1 cellular context compared by ENCODE assay signal in genomic region chr14:21525995-21526671, GRCh38.
TF ChIP-seq lines count a peak whose summit lies in the region.

Gene SALL2, minus strand, starts transcription at chr14:21526346. Its CDS starts 219 bp downstream, at chr14:21526127.

TF ChIP-seq in GM12878, 131 proteins besides CTCF, POLR2A, EP300 and RAD21 (continued from another document):
- TF ChIP-seq PKNOX1 (IDR thresholded peaks at IDR 0.05) (no peak; the same call in 1 of the 2 replicates), CBX3 (IDR thresholded peaks at IDR 0.05; ENCODE audit: borderline replicate concordance, low read depth) (no peak)
